Comparison of ENCODE assay signal across 1 cellular context in genomic region chr20:59033093-59033492, GRCh38.
TF ChIP-seq lines count a peak whose summit lies in the region.

No MANE protein-coding gene starts in this region.

TF ChIP-seq in IMR-90, 13 proteins besides CTCF, POLR2A, EP300 and RAD21:
- TF ChIP-seq CEBPB (IDR thresholded peaks at IDR 0.05; ENCODE audit: low read depth, low read length) (no peak), CHD1 (IDR thresholded peaks at IDR 0.05; ENCODE audit: low read depth, low read length) (no peak), NFE2L2 (IDR thresholded peaks at IDR 0.05; ENCODE audit: low read depth, low read length) (no peak), FOS (IDR thresholded peaks at IDR 0.05; ENCODE audit: low read depth, low read length) (no peak), BHLHE40 (IDR thresholded peaks at IDR 0.05; ENCODE audit: low read depth, low read length) (no peak), RFX5 (IDR thresholded peaks at IDR 0.05; ENCODE audit: low read depth, low read length) (no peak), MXI1 (IDR thresholded peaks at IDR 0.05; ENCODE audit: borderline replicate concordance, low read depth, low read length) (no peak), RCOR1 (IDR thresholded peaks at IDR 0.05; ENCODE audit: insufficient replicate concordance, low read length) (no peak), MAFK (IDR thresholded peaks at IDR 0.05; ENCODE audit: low read depth, low read length) (no peak), SMC3 (IDR thresholded peaks at IDR 0.05; ENCODE audit: low read depth, low read length) (no peak), MAZ (IDR thresholded peaks at IDR 0.05; ENCODE audit: borderline replicate concordance, low read depth, low read length) (no peak)
- TF ChIP-seq, protein P1, sequence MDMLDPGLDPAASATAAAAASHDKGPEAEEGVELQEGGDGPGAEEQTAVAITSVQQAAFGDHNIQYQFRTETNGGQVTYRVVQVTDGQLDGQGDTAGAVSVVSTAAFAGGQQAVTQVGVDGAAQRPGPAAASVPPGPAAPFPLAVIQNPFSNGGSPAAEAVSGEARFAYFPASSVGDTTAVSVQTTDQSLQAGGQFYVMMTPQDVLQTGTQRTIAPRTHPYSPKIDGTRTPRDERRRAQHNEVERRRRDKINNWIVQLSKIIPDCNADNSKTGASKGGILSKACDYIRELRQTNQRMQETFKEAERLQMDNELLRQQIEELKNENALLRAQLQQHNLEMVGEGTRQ (IDR thresholded peaks at IDR 0.05; ENCODE audit: low read depth, low read length): no peak
- TF ChIP-seq, protein P2, sequence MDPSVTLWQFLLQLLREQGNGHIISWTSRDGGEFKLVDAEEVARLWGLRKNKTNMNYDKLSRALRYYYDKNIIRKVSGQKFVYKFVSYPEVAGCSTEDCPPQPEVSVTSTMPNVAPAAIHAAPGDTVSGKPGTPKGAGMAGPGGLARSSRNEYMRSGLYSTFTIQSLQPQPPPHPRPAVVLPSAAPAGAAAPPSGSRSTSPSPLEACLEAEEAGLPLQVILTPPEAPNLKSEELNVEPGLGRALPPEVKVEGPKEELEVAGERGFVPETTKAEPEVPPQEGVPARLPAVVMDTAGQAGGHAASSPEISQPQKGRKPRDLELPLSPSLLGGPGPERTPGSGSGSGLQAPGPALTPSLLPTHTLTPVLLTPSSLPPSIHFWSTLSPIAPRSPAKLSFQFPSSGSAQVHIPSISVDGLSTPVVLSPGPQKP (IDR thresholded peaks at IDR 0.05; ENCODE audit: borderline replicate concordance, low read depth, low read length): no peak
